In the genomic region with DNA sequence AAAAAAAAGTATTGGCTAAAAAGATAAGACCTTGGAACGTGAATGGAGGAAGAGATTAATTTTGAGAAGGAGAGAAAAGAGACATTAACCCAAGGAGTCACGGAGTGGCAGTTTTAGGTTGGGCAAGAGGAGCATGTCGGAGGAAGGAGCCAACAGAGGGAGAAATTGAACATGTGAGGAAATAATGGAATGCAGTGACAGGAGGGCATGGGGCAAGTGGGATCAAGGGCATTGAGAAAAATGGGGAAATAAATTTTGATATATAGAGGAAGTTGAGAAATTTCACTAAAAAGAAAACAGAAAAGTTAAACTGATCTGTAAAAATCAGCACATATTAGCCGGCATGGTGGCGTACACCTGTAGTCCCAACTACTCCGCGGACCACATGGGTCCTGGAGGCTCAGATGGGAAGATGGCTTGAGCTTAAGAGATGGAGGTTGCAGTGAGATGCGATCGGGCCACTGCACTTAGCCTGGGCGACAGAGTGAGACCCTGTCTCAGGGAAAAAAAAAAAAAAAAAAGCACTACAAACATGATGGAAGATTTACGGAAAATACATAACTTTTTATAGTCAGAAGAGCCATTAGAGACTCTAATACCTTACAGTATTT, we compare ENCODE assay signal across 8 cellular contexts. TPM values are rescaled to one million over a fixed set of nuclear protein-coding genes. Genes with fewer than 3 reads are reported as not detected.
DNase-seq lines count a peak whose midpoint lies in the region; ATAC-seq and TF ChIP-seq lines count a peak whose summit lies in the region.

No MANE protein-coding gene starts in this region.

- BruUV-seq in Calu3 (replicated peaks; lab: Mats Ljungman, UMichigan) = no TSS peak

- H3K36me3 ChIP-seq in neutrophil = no peaks in the 10 kb centered on the region

- H3K4me1 ChIP-seq in neutrophil (ENCODE audit: control insufficient read depth in 1 of 2, insufficient read depth in 1 of 2, low read depth in 1 of 2, low read length in 1 of 2) = peaks cover 57 to 63% of the 10 kb centered on the region in 2 experiments

- intact Hi-C loops in Calu3 (cut with micrococcal nuclease; ENCODE audit: unreplicated experiment) = no loop called here

- no peak for TF ChIP-seq CTCF in Calu3 (IDR thresholded peaks at IDR 0.05; ENCODE audit: unreplicated experiment)
- no peak for TF ChIP-seq CTCF in coronary artery (IDR thresholded peaks at IDR 0.05)
- no peak for TF ChIP-seq CTCF in neutrophil (IDR thresholded peaks at IDR 0.05)

- H3K4me1 Mint-ChIP-seq in Calu3 (ENCODE audit: low read depth, unreplicated experiment) = peaks cover 11% of the 10 kb centered on the region

- H3K4me3 Mint-ChIP-seq in Calu3 (ENCODE audit: low read depth, unreplicated experiment) = peak overlapping the region; percentile 93

- CTCF ChIA-PET in Calu3 (lab: Charles Lee) = interaction anchor here (0.6 kb wide), 2 partner anchors 137 to 188 kb away, joined by 3 to 7 read pairs; no protein-coding TSS in a partner anchor

- ATAC-seq in esophagus mucosa (no peak), GM19467 (IDR thresholded peaks at IDR 0.05; ENCODE audit: unreplicated experiment) (no peak)

- H3K27ac Mint-ChIP-seq in Calu3 (ENCODE audit: unreplicated experiment) = peak overlapping the region; percentile 66

- no peaks in the 10 kb centered on the region for H3K27me3 Mint-ChIP-seq in Calu3 (ENCODE audit: unreplicated experiment)

- H3K9me3 Mint-ChIP-seq in Calu3 (ENCODE audit: low read depth, unreplicated experiment) = no peaks in the 10 kb centered on the region

- no peak overlapping the region for H3K27ac ChIP-seq in coronary artery
- H3K27ac ChIP-seq in neutrophil = no peak overlapping the region

- H3K4me3 ChIP-seq in coronary artery (peak overlapping the region; percentile 82), neutrophil (ENCODE audit: low read depth in 1 of 2, low read length in 1 of 2) (peak overlapping the region; percentile 80 to 97)

- peaks cover 24% of the 10 kb centered on the region for H3K36me3 Mint-ChIP-seq in Calu3 (ENCODE audit: insufficient read depth, unreplicated experiment)

- no peaks in the 10 kb centered on the region for H3K27me3 ChIP-seq in neutrophil

- H3K9me3 ChIP-seq in neutrophil = no peaks in the 10 kb centered on the region

- DNase-seq in Calu3 (no peak), NOMO-1 treated with DMSO at 0.1 percent for 48 hours (lab: John Stamatoyannopoulos, UW; ENCODE audit: unreplicated experiment) (peak; percentile 27), coronary artery (ENCODE audit: low spot score) (no peak), HK-2 (ENCODE audit: unreplicated experiment) (no peak)
- DNase-seq in stimulated activated CD4-positive, alpha-beta T cell treated with anti-CD3 and anti-CD28 coated beads, Interleukin-2, amount 100 ng/mL, for 24 hours = no peak

RNA-seq across cellular contexts. Expression of gene HAUS2, which starts 1.2 kb away (rescaled TPM):
- 10.7 and 11.7 TPM in 2 replicates for total RNA-seq in Calu3 (2022)
- 13.1 TPM for total RNA-seq in esophagus mucosa

RNA-seq across cellular contexts. Expression of gene LRRC57, which starts 1.3 kb away (rescaled TPM):
- total RNA-seq in Calu3 (2022) = 9.2 and 13.7 TPM in 2 replicates
- total RNA-seq in esophagus mucosa = 11.6 TPM

RNA-seq across cellular contexts. Expression of gene STARD9, which starts 25.5 kb away (rescaled TPM):
- total RNA-seq in Calu3 (2022) (0.59 and 0.92 TPM in 2 replicates), esophagus mucosa (1.2 TPM)

RNA-seq across cellular contexts. Expression of gene SNAP23, which starts 54.5 kb away (rescaled TPM):
- total RNA-seq in Calu3 (2022) (53.7 and 54.8 TPM in 2 replicates), esophagus mucosa (34.4 TPM)

RNA-seq across cellular contexts. Expression of gene ZNF106, which starts 58.9 kb away (rescaled TPM):
- total RNA-seq in Calu3 (2022) (26.4 and 34.7 TPM in 2 replicates), esophagus mucosa (23.0 TPM)
